12 cellular contexts compared by ENCODE assay signal in the genomic region with DNA sequence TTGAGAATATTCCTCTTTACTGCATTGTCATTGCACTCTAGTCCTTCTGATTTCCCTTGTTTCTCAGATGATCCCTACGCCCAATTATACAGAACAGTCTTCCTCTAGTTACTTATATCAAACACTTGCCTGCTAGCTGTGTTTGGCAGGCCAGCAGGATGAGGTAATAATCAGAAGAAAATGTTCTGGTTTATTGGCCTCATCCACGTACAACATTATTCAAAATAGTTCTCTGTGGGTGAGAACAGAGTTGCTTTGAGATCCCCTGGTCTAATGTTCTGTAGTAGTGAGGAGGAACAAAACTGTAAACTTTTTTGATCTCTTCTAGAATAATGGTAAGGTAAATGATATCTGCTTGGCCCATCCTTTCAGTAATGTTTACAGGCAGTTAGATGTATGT. TPM values are rescaled to one million over a fixed set of nuclear protein-coding genes. Genes with fewer than 3 reads are reported as not detected.
A peak's percentile ranks its signal among the peaks of the same experiment; 100 is the strongest.
DNase-seq lines count a peak whose midpoint lies in the region; ATAC-seq and TF ChIP-seq lines count a peak whose summit lies in the region.
"Had no signal": no experiment of that assay in that cellular context is flagged by ENCODE, and none has a peak within 500 bp of the region (broad histone marks: within the 10 kb centered on the region; RNA-seq: fewer than 3 reads in every experiment).

No MANE protein-coding gene starts in this region.

- POLR2A ChIA-PET in SK-N-SH (lab: Yijun Ruan, JAX), result no interaction called here

- no peak overlapping the region for H2AFZ ChIP-seq in SK-N-SH (ENCODE audit: low read depth)

- H3K36me3 ChIP-seq in SK-N-SH (replicated peaks in 1 of 2; ENCODE audit: control insufficient read depth in 1 of 2, insufficient read depth in 2 of 2, low read length in 1 of 2) (peaks cover 0 to 5% of the 10 kb centered on the region in 2 experiments), tibial artery (no peaks in the 10 kb centered on the region)

- H3K79me2 ChIP-seq in SK-N-SH (ENCODE audit: insufficient read depth), result no peaks in the 10 kb centered on the region; the same call in 1 of the 2 replicates

- no peaks in the 10 kb centered on the region for H3K9me2 ChIP-seq in SK-N-SH

- H3K4me2 ChIP-seq in SK-N-SH, result no peak overlapping the region

- H3K9me3 ChIP-seq in SK-N-SH, result no peaks in the 10 kb centered on the region
- no peaks in the 10 kb centered on the region for H3K9me3 ChIP-seq in tibial artery

- no peaks in the 10 kb centered on the region for H3K27me3 Mint-ChIP-seq in mesothelial cell of epicardium (ENCODE audit: low read depth)
- H3K27me3 Mint-ChIP-seq: activated CD4-positive, alpha-beta T cell treated with anti-CD3 and anti-CD28 coated beads, Interleukin-2, amount 10 ng/mL, durations not matched to agents 7 days and 5 days had no signal

- no peaks in the 10 kb centered on the region for H3K27me3 ChIP-seq in SK-N-SH (ENCODE audit: insufficient read depth)
- no peaks in the 10 kb centered on the region for H3K27me3 ChIP-seq in tibial artery

- H3K9ac ChIP-seq in SK-N-SH, result no peak overlapping the region

- 88% methylated on average over 2 of the region's 2 CpGs for WGBS in SK-N-SH (ENCODE audit: low lambda C conversion rate)

- TF ChIP-seq EP300 in SK-N-SH (IDR thresholded peaks at IDR 0.05; ENCODE audit: borderline replicate concordance in 1 of 2, low read depth in 1 of 2, low read length in 1 of 2), result no peak

- H3K27ac Mint-ChIP-seq in mesothelial cell of epicardium, result peak overlapping the region; percentile 97

- H3K9me3 Mint-ChIP-seq in mesothelial cell of epicardium, result no peaks in the 10 kb centered on the region
- H3K9me3 Mint-ChIP-seq: activated CD4-positive, alpha-beta T cell treated with anti-CD3 and anti-CD28 coated beads, Interleukin-2, amount 10 ng/mL, durations not matched to agents 7 days and 5 days had no signal

- H3K4me1 ChIP-seq in SK-N-SH (ENCODE audit: control insufficient read depth in 1 of 2, insufficient read depth in 2 of 2, low read depth in 1 of 2, low read length in 1 of 2) (peaks cover 15 to 29% of the 10 kb centered on the region in 2 experiments), tibial artery (peaks cover 0 to 75% (median 28%) of the 10 kb centered on the region in 4 donors)

- H3F3A ChIP-seq in SK-N-SH (replicated peaks; ENCODE audit: insufficient read depth), result peaks cover 19% of the 10 kb centered on the region

- H3K27ac ChIP-seq in SK-N-SH (ENCODE audit: low read depth in 2 of 2, low read length in 1 of 2) (peak overlapping the region; percentile 85 to 88), caudate nucleus (ENCODE audit: low read depth, low read length) (peak overlapping the region; percentile 91), tibial artery (peak overlapping the region; percentile 74 to 77)

- H3K4me1 Mint-ChIP-seq in mesothelial cell of epicardium, result peaks cover 87% of the 10 kb centered on the region

- no peaks in the 10 kb centered on the region for H3K36me3 Mint-ChIP-seq in mesothelial cell of epicardium

- H3K4me3 ChIP-seq in SK-N-SH (ENCODE audit: low read depth in 2 of 2, low read length in 1 of 2) (no peak overlapping the region), tibial artery (no peak overlapping the region)

- H3K4me3 Mint-ChIP-seq in mesothelial cell of epicardium, result no peak overlapping the region
- H3K4me3 Mint-ChIP-seq: activated CD4-positive, alpha-beta T cell treated with anti-CD3 and anti-CD28 coated beads, Interleukin-2, amount 10 ng/mL, durations not matched to agents 7 days and 5 days had no signal

- TF ChIP-seq RAD21 in SK-N-SH (IDR thresholded peaks at IDR 0.05; ENCODE audit: low read length), result no peak

- TF ChIP-seq CTCF in SK-N-SH (IDR thresholded peaks at IDR 0.05), result no peak
- no peak for TF ChIP-seq CTCF in mesothelial cell of epicardium (IDR thresholded peaks at IDR 0.05; ENCODE audit: unreplicated experiment)
- no peak for TF ChIP-seq CTCF in tibial artery (IDR thresholded peaks at IDR 0.05)

- H4K20me1 ChIP-seq in SK-N-SH (ENCODE audit: insufficient read depth), result no peaks in the 10 kb centered on the region

- no peak for DNase-seq in SK-N-SH
- DNase-seq in caudate nucleus (lab: John Stamatoyannopoulos, UW), result no peak
- DNase-seq in mesothelial cell of epicardium (ENCODE audit: low spot score in 2 of 2, unreplicated experiment in 2 of 2), result no peak
- DNase-seq in tibial artery, result peak in 1 of 2 donors; percentile 42
- DNase-seq in effector CD4-positive, alpha-beta T cell, result no peak
- DNase-seq in SHP77 (lab: John Stamatoyannopoulos, UW), result no peak
- DNase-seq in NCI-H2029 treated with DMSO at 0.1 percent for 48 hours (lab: John Stamatoyannopoulos, UW), result no peak
- DNase-seq: activated CD4-positive, alpha-beta T cell treated with anti-CD3 and anti-CD28 coated beads, Interleukin-2, amount 10 ng/mL, durations not matched to agents 7 days and 5 days; hippocampal formation had no signal

- CTCF ChIA-PET in SK-N-SH (lab: Yijun Ruan, JAX), result interaction anchor here (1.1 to 3.8 kb wide), 14 partner anchors 9 to 430 kb away, joined by 3 to 42 read pairs (median 8); partner anchors contain the start of gene C1orf105

- intact Hi-C loops in tibial artery (cut with DNase I; ENCODE audit: low total_unique reads), result loop anchor here (5.0 to 10.0 kb wide), 2 partner anchors 53 to 266 kb away; no protein-coding TSS in a partner anchor

- no peak; the same call in 1 of the 3 replicates for ATAC-seq in SK-N-SH treated with all-trans-retinoic acid at 6 μM for 48 hours

TF ChIP-seq in SK-N-SH, 30 proteins besides CTCF, POLR2A, EP300 and RAD21 (continues in another document):
- no peak for TF ChIP-seq POLR2AphosphoS5 (IDR thresholded peaks at IDR 0.05; ENCODE audit: low read depth, low read length)
- TF ChIP-seq NFIC (IDR thresholded peaks at IDR 0.05; ENCODE audit: borderline replicate concordance), result no peak
- no peak for TF ChIP-seq ELF1 (IDR thresholded peaks at IDR 0.05)
- TF ChIP-seq, protein P1, sequence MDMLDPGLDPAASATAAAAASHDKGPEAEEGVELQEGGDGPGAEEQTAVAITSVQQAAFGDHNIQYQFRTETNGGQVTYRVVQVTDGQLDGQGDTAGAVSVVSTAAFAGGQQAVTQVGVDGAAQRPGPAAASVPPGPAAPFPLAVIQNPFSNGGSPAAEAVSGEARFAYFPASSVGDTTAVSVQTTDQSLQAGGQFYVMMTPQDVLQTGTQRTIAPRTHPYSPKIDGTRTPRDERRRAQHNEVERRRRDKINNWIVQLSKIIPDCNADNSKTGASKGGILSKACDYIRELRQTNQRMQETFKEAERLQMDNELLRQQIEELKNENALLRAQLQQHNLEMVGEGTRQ (IDR thresholded peaks at IDR 0.05; ENCODE audit: borderline replicate concordance, low read depth, low read length), result no peak
- TF ChIP-seq FOSL2 (IDR thresholded peaks at IDR 0.05; ENCODE audit: borderline replicate concordance, low read depth), result no peak
- no peak for TF ChIP-seq FOXM1 (IDR thresholded peaks at IDR 0.05; ENCODE audit: low read depth)

TF ChIP-seq in SK-N-SH treated with all-trans-retinoic acid at 6 μM for 48 hours, 23 proteins besides CTCF, POLR2A, EP300 and RAD21:
- TF ChIP-seq ZNF8 (CRISPR knock-in tag; IDR thresholded peaks at IDR 0.05), result no peak

RNA-seq across cellular contexts. Expression of gene C1orf105, which starts 22.3 kb away (rescaled TPM):
- not detected in 2 replicates for polyA plus RNA-seq in SK-N-SH (2012; rRNA removed)
- not detected in 2 replicates for polyA plus RNA-seq in SK-N-SH (2012; cell fraction: cytosol; rRNA removed)
- polyA plus RNA-seq in SK-N-SH (2012; cell fraction: nucleus; rRNA removed), result not detected in 2 replicates
- total RNA-seq in mesothelial cell of epicardium, result 0.57 to 0.95 TPM in 2 of 3 replicates, not detected in the other
- total RNA-seq: A172; activated CD4-positive, alpha-beta T cell treated with anti-CD3 and anti-CD28 coated beads, Interleukin-2, amount 10 ng/mL, durations not matched to agents 7 days and 5 days; HT1080 had no signal

RNA-seq across cellular contexts. Expression of gene PIGC, which starts 45.7 kb away (rescaled TPM):
- polyA plus RNA-seq in SK-N-SH (2012; rRNA removed), result 20.6 and 31.4 TPM in 2 replicates
- polyA plus RNA-seq in SK-N-SH (2012; cell fraction: cytosol; rRNA removed), result 26.9 and 28.5 TPM in 2 replicates
- 10.9 and 20.1 TPM in 2 replicates for polyA plus RNA-seq in SK-N-SH (2012; cell fraction: nucleus; rRNA removed)
- 31.9 to 33.9 TPM (median 33.3 TPM) in 3 replicates for total RNA-seq in mesothelial cell of epicardium
